ENCODE assay signal across 29 cellular contexts in genomic region chr9:1087120-1087881, GRCh38. TPM values are rescaled to one million over a fixed set of nuclear protein-coding genes. Genes with fewer than 3 reads are reported as not detected.
DNase-seq lines count a peak whose midpoint lies in the region; ATAC-seq and TF ChIP-seq lines count a peak whose summit lies in the region.
"Had no signal": no experiment of that assay in that cellular context is flagged by ENCODE, and none has a peak within 500 bp of the region (broad histone marks: within the 10 kb centered on the region; RNA-seq: fewer than 3 reads in every experiment).

No MANE protein-coding gene starts in this region.

- TF ChIP-seq POLR2A in IMR-90 (IDR thresholded peaks at IDR 0.05; ENCODE audit: low read depth, low read length), result no peak

- no peak overlapping the region for H3K4me3 ChIP-seq in IMR-90 (ENCODE audit: insufficient read depth, low read depth, low read length)
- H3K4me3 ChIP-seq: esophagus muscularis mucosa, psoas muscle, stomach, tibial nerve had no signal

- H3K4me1 ChIP-seq in IMR-90 (ENCODE audit: control insufficient read depth, insufficient read depth, low read length), result no peaks in the 10 kb centered on the region
- H3K4me1 ChIP-seq: psoas muscle had no signal

- H2AFZ ChIP-seq in IMR-90 (replicated peaks; ENCODE audit: low read length, poor library complexity), result no peak overlapping the region

- no peak overlapping the region for H3K18ac ChIP-seq in IMR-90 (ENCODE audit: low read depth, low read length)

- no peak overlapping the region for H2BK15ac ChIP-seq in IMR-90 (ENCODE audit: low read depth, low read length)

- H3K9me3 ChIP-seq in IMR-90 (ENCODE audit: control insufficient read depth, insufficient read depth, low read length), result no peaks in the 10 kb centered on the region; the same call in 1 of the 2 replicates
- H3K9me3 ChIP-seq: esophagus muscularis mucosa, psoas muscle, stomach, tibial nerve had no signal

- H3K36me3 Mint-ChIP-seq in activated naive CD8-positive, alpha-beta T cell treated with anti-CD3 and anti-CD28 coated beads for 36 hours, result no peaks in the 10 kb centered on the region
- H3K36me3 Mint-ChIP-seq: activated CD8-positive, alpha-beta memory T cell treated with anti-CD3 and anti-CD28 coated beads, Interleukin-2, amount 10 ng/mL, durations not matched to agents 7 days and 5 days; activated naive CD4-positive, alpha-beta T cell treated with anti-CD3 and anti-CD28 coated beads, Interleukin-2, amount 10 ng/mL, durations not matched to agents 7 days and 5 days; mesothelial cell of epicardium; naive thymus-derived CD4-positive, alpha-beta T cell had no signal

- no peak overlapping the region for H3K4ac ChIP-seq in IMR-90 (ENCODE audit: low read depth, low read length)

- 95% methylated on average over 4 of the region's 7 CpGs; no CpG with 5 or more reads in 1 of the 2 experiments for WGBS in IMR-90 (ENCODE audit: extremely low coverage in 2 of 2, insufficient read length in 1 of 2), 2 experiments

- intact Hi-C loops in IMR-90 (cut with micrococcal nuclease), result no loop called here

- TF ChIP-seq RAD21 in IMR-90 (IDR thresholded peaks at IDR 0.05; ENCODE audit: low read length), result no peak

- H3K23ac ChIP-seq in IMR-90 (ENCODE audit: low read depth, low read length), result no peak overlapping the region

- H3K4me2 ChIP-seq in IMR-90 (ENCODE audit: low read depth, low read length), result no peak overlapping the region
- H3K4me2 ChIP-seq: KMS-11 had no signal

- ATAC-seq in GM18517 (IDR thresholded peaks at IDR 0.05; ENCODE audit: unreplicated experiment) (peak; percentile 59), GM21390 (IDR thresholded peaks at IDR 0.05; ENCODE audit: unreplicated experiment) (peak; percentile 71), IMR-90 (ENCODE audit: low read depth) (no peak)
- ATAC-seq: activated CD8-positive, alpha-beta memory T cell treated with anti-CD3 and anti-CD28 coated beads, Interleukin-2, amount 10 ng/mL, durations not matched to agents 7 days and 5 days; activated T-cell treated with anti-CD3 and anti-CD28 coated beads, Interleukin-2, amount 50 U/mL, for 72 hours; naive thymus-derived CD4-positive, alpha-beta T cell; psoas muscle had no signal

- H3K27me3 Mint-ChIP-seq in activated naive CD8-positive, alpha-beta T cell treated with anti-CD3 and anti-CD28 coated beads for 36 hours, result peaks cover 40% of the 10 kb centered on the region

- TF ChIP-seq CTCF in IMR-90 (conservative IDR thresholded peaks at IDR 0.05; ENCODE audit: low read depth, low read length), result no peak

- H3K27me3 ChIP-seq in IMR-90 (ENCODE audit: control insufficient read depth, insufficient read depth, low read length), result no peaks in the 10 kb centered on the region
- H3K27me3 ChIP-seq: tibial nerve had no signal

- H2AK9ac ChIP-seq in IMR-90 (replicated peaks; ENCODE audit: low read depth, low read length, poor library complexity), result no peak overlapping the region

- no peak overlapping the region for H2BK20ac ChIP-seq in IMR-90 (ENCODE audit: low read depth, low read length)

- no peak overlapping the region for H2BK5ac ChIP-seq in IMR-90 (ENCODE audit: low read depth, low read length, poor library complexity, severe bottlenecking)

- dilution Hi-C loops in IMR-90 (cut with HindIII; ENCODE audit: low sequenced_read_pairs, unreplicated experiment), result no loop called here

- no peaks in the 10 kb centered on the region for H3K36me3 ChIP-seq in IMR-90 (ENCODE audit: control insufficient read depth, insufficient read depth, low read length)
- H3K36me3 ChIP-seq: esophagus muscularis mucosa, stomach, tibial nerve, WERI-Rb-1 had no signal

- DNase-seq in Daoy (ENCODE audit: low read depth), result peak; percentile 27
- no peak for DNase-seq in IMR-90
- DNase-seq in LoVo (ENCODE audit: low spot score), result no peak
- DNase-seq in activated naive CD8-positive, alpha-beta T cell treated with anti-CD3 and anti-CD28 coated beads for 36 hours, result no peak
- no peak for DNase-seq in retina
- DNase-seq in DMS153 treated with DMSO at 0.1 percent for 48 hours (lab: John Stamatoyannopoulos, UW; ENCODE audit: unreplicated experiment), result no peak
- DNase-seq: activated CD4-positive, alpha-beta T cell treated with anti-CD3 and anti-CD28 coated beads, Interleukin-2, amount 50 U/mL, for 1 hour; activated CD8-positive, alpha-beta memory T cell treated with anti-CD3 and anti-CD28 coated beads, Interleukin-2, amount 10 ng/mL, durations not matched to agents 7 days and 5 days; activated naive CD4-positive, alpha-beta T cell treated with anti-CD3 and anti-CD28 coated beads, Interleukin-2, amount 10 ng/mL, durations not matched to agents 7 days and 5 days; activated T-cell treated with anti-CD3 and anti-CD28 coated beads, Interleukin-2, amount 50 U/mL, for 72 hours; CD4-positive, alpha-beta T cell; foreskin melanocyte; naive thymus-derived CD4-positive, alpha-beta T cell; NCI-H1105; NCI-H2029 treated with DMSO at 0.1 percent for 48 hours; NCI-H2227 treated with DMSO at 0.1 percent for 48 hours; NCI-H774; nucleus accumbens; psoas muscle; stomach; WERI-Rb-1 had no signal

- H3K4me3 Mint-ChIP-seq in activated naive CD8-positive, alpha-beta T cell treated with anti-CD3 and anti-CD28 coated beads for 36 hours, result no peak overlapping the region
- H3K4me3 Mint-ChIP-seq: activated CD8-positive, alpha-beta memory T cell treated with anti-CD3 and anti-CD28 coated beads, Interleukin-2, amount 10 ng/mL, durations not matched to agents 7 days and 5 days; activated naive CD4-positive, alpha-beta T cell treated with anti-CD3 and anti-CD28 coated beads, Interleukin-2, amount 10 ng/mL, durations not matched to agents 7 days and 5 days; activated T-cell treated with anti-CD3 and anti-CD28 coated beads, Interleukin-2, amount 50 U/mL, for 72 hours; CD4-positive, alpha-beta T cell; mesothelial cell of epicardium; naive thymus-derived CD4-positive, alpha-beta T cell had no signal

- no peak overlapping the region for H4K5ac ChIP-seq in IMR-90 (ENCODE audit: low read depth, low read length)

- BruUV-seq in IMR-90 (replicated peaks; lab: Mats Ljungman, UMichigan), result no TSS peak

- CTCF ChIA-PET in IMR-90 (lab: Yijun Ruan, JAX), result no interaction called here

- H3K4me1 Mint-ChIP-seq in activated naive CD8-positive, alpha-beta T cell treated with anti-CD3 and anti-CD28 coated beads for 36 hours, result no peaks in the 10 kb centered on the region
- H3K4me1 Mint-ChIP-seq: activated CD8-positive, alpha-beta memory T cell treated with anti-CD3 and anti-CD28 coated beads, Interleukin-2, amount 10 ng/mL, durations not matched to agents 7 days and 5 days; activated naive CD4-positive, alpha-beta T cell treated with anti-CD3 and anti-CD28 coated beads, Interleukin-2, amount 10 ng/mL, durations not matched to agents 7 days and 5 days; naive thymus-derived CD4-positive, alpha-beta T cell had no signal

- no peak overlapping the region for H2BK120ac ChIP-seq in IMR-90 (ENCODE audit: low read depth, low read length)

- no peak overlapping the region for H3K27ac Mint-ChIP-seq in activated naive CD8-positive, alpha-beta T cell treated with anti-CD3 and anti-CD28 coated beads for 36 hours
- H3K27ac Mint-ChIP-seq: activated CD8-positive, alpha-beta memory T cell treated with anti-CD3 and anti-CD28 coated beads, Interleukin-2, amount 10 ng/mL, durations not matched to agents 7 days and 5 days; activated naive CD4-positive, alpha-beta T cell treated with anti-CD3 and anti-CD28 coated beads, Interleukin-2, amount 10 ng/mL, durations not matched to agents 7 days and 5 days; activated T-cell treated with anti-CD3 and anti-CD28 coated beads, Interleukin-2, amount 50 U/mL, for 72 hours; CD4-positive, alpha-beta T cell; mesothelial cell of epicardium; naive thymus-derived CD4-positive, alpha-beta T cell had no signal

- no peak overlapping the region for H3K9ac ChIP-seq in IMR-90 (ENCODE audit: low read depth, low read length)
- H3K9ac ChIP-seq: KMS-11 had no signal

- H4K8ac ChIP-seq in IMR-90 (ENCODE audit: low read depth in 2 of 2, low read length in 2 of 2), result no peak overlapping the region

- no peaks in the 10 kb centered on the region for H3K79me1 ChIP-seq in IMR-90 (ENCODE audit: low read depth in 1 of 2, low read length in 2 of 2)

- H2AK5ac ChIP-seq in IMR-90 (ENCODE audit: low read depth, low read length), result no peak overlapping the region

- no peak overlapping the region for H4K91ac ChIP-seq in IMR-90 (ENCODE audit: insufficient read depth, low read depth, low read length)

- H3K9me1 ChIP-seq in IMR-90 (ENCODE audit: insufficient read depth, low read length), result no peaks in the 10 kb centered on the region

- POLR2A ChIA-PET in IMR-90 (lab: Charles Lee; ENCODE audit: unreplicated experiment), result no interaction called here

- no peak overlapping the region for H3K14ac ChIP-seq in IMR-90 (replicated peaks; ENCODE audit: low read depth, low read length)

- no peak overlapping the region for H3K56ac ChIP-seq in IMR-90 (ENCODE audit: extremely low read depth, insufficient read depth, low read length)

- no peaks in the 10 kb centered on the region for H3K9me3 Mint-ChIP-seq in activated naive CD8-positive, alpha-beta T cell treated with anti-CD3 and anti-CD28 coated beads for 36 hours
- H3K9me3 Mint-ChIP-seq: activated naive CD4-positive, alpha-beta T cell treated with anti-CD3 and anti-CD28 coated beads, Interleukin-2, amount 10 ng/mL, durations not matched to agents 7 days and 5 days; activated T-cell treated with anti-CD3 and anti-CD28 coated beads, Interleukin-2, amount 50 U/mL, for 72 hours; CD4-positive, alpha-beta T cell; mesothelial cell of epicardium; naive thymus-derived CD4-positive, alpha-beta T cell had no signal

- H4K20me1 ChIP-seq in IMR-90 (ENCODE audit: insufficient read depth, low read length), result no peaks in the 10 kb centered on the region

- no peak overlapping the region for H3K27ac ChIP-seq in IMR-90 (ENCODE audit: insufficient read depth, low read length)
- H3K27ac ChIP-seq: esophagus muscularis mucosa, KMS-11, psoas muscle, stomach, tibial nerve, WERI-Rb-1 had no signal

- in situ Hi-C loops in IMR-90 (cut with MboI; ENCODE audit: low sequenced_read_pairs), result no loop called here

TF ChIP-seq in IMR-90, 13 proteins besides CTCF, POLR2A, EP300 and RAD21:
- TF ChIP-seq MAZ (IDR thresholded peaks at IDR 0.05; ENCODE audit: borderline replicate concordance, low read depth, low read length) (no peak), CEBPB (IDR thresholded peaks at IDR 0.05; ENCODE audit: low read depth, low read length) (peak; percentile 44; the same call in 1 of the 2 replicates)
TF ChIP-seq in IMR-90: peak in this region for 1.

RNA-seq across cellular contexts. Expression of gene DMRT2, which starts 37.1 kb away (rescaled TPM):
- total RNA-seq in Daoy (2014; rRNA removed; shearing (Covaris generic)), result 14.4 and 15.4 TPM in 2 replicates
- total RNA-seq in IMR-90 (2012; rRNA removed), result not detected in 2 replicates
- not detected in 2 replicates for polyA plus RNA-seq in IMR-90 (2012; rRNA removed)
- polyA plus RNA-seq in IMR-90 (2012; cell fraction: cytosol; rRNA removed), result not detected in 2 replicates
- not detected in 2 replicates for polyA plus RNA-seq in IMR-90 (2012; cell fraction: nucleus; rRNA removed; ENCODE audit: low replicate concordance)
- total RNA-seq in activated naive CD8-positive, alpha-beta T cell treated with anti-CD3 and anti-CD28 coated beads for 36 hours, result not detected
- total RNA-seq: A172; activated CD8-positive, alpha-beta memory T cell treated with anti-CD3 and anti-CD28 coated beads, Interleukin-2, amount 10 ng/mL, durations not matched to agents 7 days and 5 days; activated T-cell treated with anti-CD3 and anti-CD28 coated beads, Interleukin-2, amount 50 U/mL, for 72 hours; CD4-positive, alpha-beta T cell; G401 had no signal
- polyA plus RNA-seq: naive thymus-derived CD4-positive, alpha-beta T cell had no signal

Comparison
In these comparisons a context has a peak if more than half of its experiments do, and no peak if none do; other contexts are left out.
1. RNA of gene DMRT2, which starts 37.1 kb away (total RNA-seq): 14.4 to 15.4 TPM in Daoy; not detected in IMR-90 and not detected in activated naive CD8-positive, alpha-beta T cell treated with anti-CD3 and anti-CD28 coated beads for 36 hours; every median in the first group is over 10 times any median in the second.